ENCODE assay signal across 9 cellular contexts in genomic region chr1:19319196-19319595, GRCh38.
"Had no signal": no experiment of that assay in that cellular context is flagged by ENCODE, and none has a peak within 500 bp of the region (broad histone marks: within the 10 kb centered on the region; RNA-seq: fewer than 3 reads in every experiment).

No MANE protein-coding gene starts in this region.

- DNase-seq: activated CD4-positive, CD25-positive, alpha-beta regulatory T cell treated with anti-CD3 and anti-CD28 coated beads, Interleukin-2, amount 50 U/mL, for 72 hours; activated naive CD4-positive, alpha-beta T cell; erythroblast; left lung; T1000 had no signal

- H3K27me3 ChIP-seq: left lung, neutrophil had no signal

- H3K27ac ChIP-seq: left lung, neutrophil, thoracic aorta had no signal

- H3K4me3 ChIP-seq: left lung, thoracic aorta had no signal

- ATAC-seq: left lung; naive thymus-derived CD8-positive, alpha-beta T cell; stimulated activated effector memory CD8-positive, alpha-beta T cell treated with anti-CD3 and anti-CD28 coated beads, Interleukin-12 subunit alpha, Interleukin-12 subunit beta, amount 100 ng/mL, for 72 hours had no signal

- H3K9me3 ChIP-seq: left lung, neutrophil, thoracic aorta had no signal
